In genomic region chr7:158864507-158864820, GRCh38 we compare ENCODE assay signal across 1 cellular context.
TF ChIP-seq lines count a peak whose summit lies in the region.

No MANE protein-coding gene starts in this region.

TF ChIP-seq in IMR-90, 13 proteins besides CTCF, POLR2A, EP300 and RAD21 (continued from another document):
- TF ChIP-seq ELK1 (IDR thresholded peaks at IDR 0.05; ENCODE audit: borderline replicate concordance, low read depth, low read length), result no peak
